In genomic region chr10:128361487-128361886, GRCh38 we compare ENCODE assay signal across 34 cellular contexts.
"Had no signal": no experiment of that assay in that cellular context is flagged by ENCODE, and none has a peak within 500 bp of the region (broad histone marks: within the 10 kb centered on the region; RNA-seq: fewer than 3 reads in every experiment).

No MANE protein-coding gene starts in this region.

- H3K36me3 ChIP-seq: MG63 had no signal

- H3K27ac ChIP-seq: KMS-11 had no signal

- H3K9me3 ChIP-seq: MG63 had no signal

- DNase-seq: Karpas-422, Kasumi-1, KG1, MG63, MM.1S, MV-4-11, NCI-H1048, NCI-H1092, NCI-H1092 treated with DMSO at 0.1 percent for 48 hours, NCI-H1105, NCI-H1105 treated with DMSO at 0.1 percent for 48 hours, NCI-H1417, NCI-H1417 treated with DMSO at 0.1 percent for 48 hours, NCI-H1436, NCI-H1436 treated with DMSO at 0.1 percent for 48 hours, NCI-H146, NCI-H1694, NCI-H1694 treated with DMSO at 0.1 percent for 48 hours, NCI-H187, NCI-H187 treated with DMSO at 0.1 percent for 48 hours, NCI-H1930, NCI-H2029, NCI-H2029 treated with DMSO at 0.1 percent for 48 hours, NCI-H2081, NCI-H2081 treated with DMSO at 0.1 percent for 48 hours, NCI-H2107, NCI-H2171, NCI-H2171 treated with DMSO at 0.1 percent for 48 hours, NCI-H2227 treated with DMSO at 0.1 percent for 48 hours, NCI-H226, NCI-H345, NCI-H446, NCI-H446 treated with DMSO at 0.1 percent for 48 hours had no signal

- H3K4me3 ChIP-seq: MG63 had no signal

- H3K27me3 ChIP-seq: MG63 had no signal
